ENCODE assay signal across 22 cellular contexts in the genomic region with DNA sequence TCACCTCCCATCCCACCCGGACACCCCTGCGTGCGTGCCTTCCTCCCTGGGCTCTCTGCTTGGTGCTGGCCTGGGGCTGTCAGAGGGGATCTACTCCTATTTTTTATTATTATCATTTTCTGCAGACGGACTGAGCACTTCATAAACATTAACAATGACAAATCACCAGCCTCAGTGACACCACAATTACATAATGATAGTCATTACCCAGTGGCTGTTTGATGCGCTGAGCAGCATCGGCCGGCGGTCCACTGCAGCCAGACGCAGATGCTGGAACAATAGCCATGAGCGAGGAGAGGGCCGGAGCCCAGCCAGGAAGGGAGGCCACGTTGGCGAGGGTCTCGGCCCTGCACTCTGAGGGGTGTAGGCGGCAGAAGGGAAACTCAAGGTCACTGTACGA.
"Had no signal": no experiment of that assay in that cellular context is flagged by ENCODE, and none has a peak within 500 bp of the region (broad histone marks: within the 10 kb centered on the region; RNA-seq: fewer than 3 reads in every experiment).

No MANE protein-coding gene starts in this region.

- H3K9me3 ChIP-seq: Peyer's patch, SJCRH30 had no signal

- ATAC-seq: K562, Right ventricle myocardium inferior, SK-N-SH treated with all-trans-retinoic acid at 6 μM for 48 hours had no signal

- H3K4me1 ChIP-seq: Peyer's patch, SJCRH30 had no signal

- H3K27ac ChIP-seq: HL-60, KMS-11, PC-9, Peyer's patch, SJCRH30 had no signal

- H3K9ac ChIP-seq: KMS-11 had no signal

- H3K4me2 ChIP-seq: KMS-11, PC-9 had no signal

- H3K36me3 ChIP-seq: Peyer's patch, SJCRH30 had no signal

- H2AFZ ChIP-seq: PC-9 had no signal

- H3K4me3 ChIP-seq: K562, PC-9, Peyer's patch, SJCRH30 had no signal

- H3K27me3 ChIP-seq: Peyer's patch, SJCRH30 had no signal

- DNase-seq: Kasumi-1; MM.1S; NCI-H1092 treated with DMSO at 0.1 percent for 48 hours; NCI-H187 treated with DMSO at 0.1 percent for 48 hours; NCI-H2029 treated with DMSO at 0.1 percent for 48 hours; NCI-H2171 treated with DMSO at 0.1 percent for 48 hours; NCI-H345; NCI-H446 treated with DMSO at 0.1 percent for 48 hours; NCI-H510A treated with DMSO at 0.1 percent for 48 hours; NCI-H526; NCI-H774; NK-92 treated with Interleukin-12 subunit alpha and Interleukin-12 subunit beta, amount 100 ng/mL, for 24 hours; OCI-M1; PC-9; Peyer's patch; SHP77 treated with DMSO at 0.1 percent for 48 hours; SJCRH30 had no signal
